ENCODE assay signal across 13 cellular contexts in the genomic region with DNA sequence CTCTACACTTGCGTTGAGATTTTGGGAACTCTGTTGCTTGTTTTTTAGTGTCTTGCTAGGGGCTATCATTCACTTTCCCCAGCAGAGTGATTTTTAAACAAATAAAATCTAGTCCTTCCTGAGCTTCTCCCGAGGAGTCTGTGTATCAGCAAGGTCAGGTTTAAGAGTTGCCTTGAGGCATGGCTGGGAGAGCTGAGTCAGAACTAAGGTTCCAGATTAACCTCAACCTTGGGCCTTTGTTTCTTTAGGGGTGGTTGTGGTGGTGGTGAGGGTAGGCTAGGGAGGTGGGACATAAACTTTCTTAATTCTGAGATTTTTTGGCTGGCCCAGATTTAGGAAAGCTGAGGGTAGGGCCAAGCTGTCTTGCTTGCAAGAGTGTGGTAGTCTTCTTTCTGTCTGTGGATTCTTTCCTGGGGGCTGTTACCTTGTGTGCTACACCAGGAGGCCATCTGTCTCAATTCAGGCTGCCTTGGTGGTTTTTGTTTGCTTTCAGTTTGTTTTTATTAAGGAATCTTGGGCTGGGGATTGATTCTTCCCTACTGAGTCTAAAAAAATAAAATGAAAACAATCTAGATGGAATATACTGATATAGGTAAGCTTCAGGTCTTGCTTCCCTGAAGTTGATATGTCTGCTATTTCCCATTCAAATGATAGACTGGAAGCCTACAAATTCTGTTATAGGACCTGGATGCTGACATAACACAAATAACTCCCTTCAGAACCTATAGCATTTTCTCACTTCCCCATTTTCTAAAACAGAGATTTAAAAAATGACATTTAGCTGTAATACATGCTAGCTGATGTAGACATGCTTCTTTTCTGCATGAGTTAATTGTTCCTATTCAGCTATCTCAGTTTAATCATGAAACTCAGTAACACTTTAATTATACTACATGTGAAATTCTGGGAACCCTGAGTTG. TPM values are rescaled to one million over a fixed set of nuclear protein-coding genes. Genes with fewer than 3 reads are reported as not detected.
A peak's percentile ranks its signal among the peaks of the same experiment; 100 is the strongest.
DNase-seq lines count a peak whose midpoint lies in the region; ATAC-seq and TF ChIP-seq lines count a peak whose summit lies in the region.
"Had no signal": no experiment of that assay in that cellular context is flagged by ENCODE, and none has a peak within 500 bp of the region (broad histone marks: within the 10 kb centered on the region; RNA-seq: fewer than 3 reads in every experiment).

No MANE protein-coding gene starts in this region.

- no peaks in the 10 kb centered on the region for H3K79me2 ChIP-seq in mammary epithelial cell (ENCODE audit: insufficient read depth, low read length)

- no peak overlapping the region for H3K4me2 ChIP-seq in mammary epithelial cell (ENCODE audit: insufficient read depth, low read depth, low read length)

- dilution Hi-C loops in mammary epithelial cell (cut with HindIII; ENCODE audit: low sequenced_read_pairs): loop anchor here (10.0 kb wide), 1 partner anchor 435 kb away; no protein-coding TSS in a partner anchor

- H3K27ac ChIP-seq in mammary epithelial cell (ENCODE audit: insufficient read depth, low read depth, low read length) (no peak overlapping the region), prostate gland (no peak overlapping the region)
- H3K27ac ChIP-seq: spleen, VCaP had no signal

- H3K9ac ChIP-seq in mammary epithelial cell (ENCODE audit: insufficient read depth, low read length): no peak overlapping the region

- no peaks in the 10 kb centered on the region for H4K20me1 ChIP-seq in mammary epithelial cell (ENCODE audit: insufficient read depth, low read length)

- WGBS in mammary epithelial cell (ENCODE audit: low coverage, missing lambda C conversion rate): 67% methylated on average over 1 of the region's 2 CpGs
- 66% methylated on average over 2 of the region's 2 CpGs for WGBS in prostate gland

- in situ Hi-C loops in mammary epithelial cell (cut with MboI; ENCODE audit: low sequenced_read_pairs in 2 of 2): no loop called here

- no peak overlapping the region for H2AFZ ChIP-seq in mammary epithelial cell (ENCODE audit: low read depth, low read length)

- H3K36me3 ChIP-seq in mammary epithelial cell (ENCODE audit: insufficient read depth, low read length) (no peaks in the 10 kb centered on the region), prostate gland (no peaks in the 10 kb centered on the region)
- H3K36me3 ChIP-seq: spleen had no signal

- H3K4me3 ChIP-seq in mammary epithelial cell (replicated peaks in 1 of 3; ENCODE audit: insufficient read depth in 1 of 3, low read depth in 2 of 3, low read length in 3 of 3) (no peak overlapping the region), prostate gland (no peak overlapping the region)
- H3K4me3 ChIP-seq: spleen had no signal

- H3K9me3 ChIP-seq in mammary epithelial cell (replicated peaks; ENCODE audit: insufficient read depth, low read length) (no peaks in the 10 kb centered on the region), prostate gland (no peaks in the 10 kb centered on the region)
- H3K9me3 ChIP-seq: spleen had no signal

- TF ChIP-seq POLR2A in prostate gland (IDR thresholded peaks at IDR 0.05): no peak

- intact Hi-C loops in mammary epithelial cell (cut with micrococcal nuclease): no loop called here
- intact Hi-C loops in prostate gland (cut with DNase I): no loop called here

- no TSS peak for BruUV-seq in mammary epithelial cell (replicated peaks; lab: Mats Ljungman, UMichigan)

- ATAC-seq in GM18508 (IDR thresholded peaks at IDR 0.05; ENCODE audit: insufficient read depth, unreplicated experiment) (peak; percentile 45), GM21526 (IDR thresholded peaks at IDR 0.05; ENCODE audit: low FRiP score, unreplicated experiment) (peak; percentile 73), HG03097 (IDR thresholded peaks at IDR 0.05; ENCODE audit: low FRiP score, unreplicated experiment) (peak; percentile 39)

- no peaks in the 10 kb centered on the region for H3K27me3 ChIP-seq in mammary epithelial cell (ENCODE audit: insufficient read depth, low read length)
- H3K27me3 ChIP-seq in prostate gland (replicated peaks; ENCODE audit: insufficient read depth): peaks cover under 1% of the 10 kb centered on the region

- CTCF ChIA-PET in mammary epithelial cell (lab: Charles Lee; ENCODE audit: low non-redundant PET): no interaction called here

- peak; percentile 25 for DNase-seq in mammary epithelial cell
- no peak for DNase-seq in prostate gland (ENCODE audit: low spot score)
- no peak for DNase-seq in SK-N-DZ (ENCODE audit: low spot score)
- DNase-seq in NCI-H2081 (lab: John Stamatoyannopoulos, UW): no peak
- DNase-seq in Ammon's horn (ENCODE audit: low spot score): no peak
- DNase-seq: activated naive CD4-positive, alpha-beta T cell treated with anti-CD3 and anti-CD28 coated beads, Interleukin-2, amount 10 ng/mL, durations not matched to agents 7 days and 5 days; hypothalamus; spleen had no signal

- no peaks in the 10 kb centered on the region for H3K4me1 ChIP-seq in mammary epithelial cell (ENCODE audit: insufficient read depth, low read length)
- no peaks in the 10 kb centered on the region for H3K4me1 ChIP-seq in prostate gland (replicated peaks)
- H3K4me1 ChIP-seq: spleen had no signal

- TF ChIP-seq CTCF in mammary epithelial cell (conservative IDR thresholded peaks at IDR 0.05 in 1 of 2, IDR thresholded peaks at IDR 0.05 in 1 of 2; ENCODE audit: extremely low read depth in 1 of 2, insufficient read depth in 1 of 2, low read depth in 1 of 2, low read length in 2 of 2): no peak
- TF ChIP-seq CTCF in prostate gland (IDR thresholded peaks at IDR 0.05): no peak

RNA-seq across cellular contexts. Expression of a gene that starts 5.4 kb away (rescaled TPM):
- total RNA-seq in mammary epithelial cell (not detected), prostate gland (1 to 10 TPM in 1 of 2 donors, not detected in 1; 1.6 TPM)
- polyA plus RNA-seq in mammary epithelial cell: not detected
- not detected for polyA minus RNA-seq in mammary epithelial cell
- 0.46 TPM in 1 of 2 replicates, not detected in the other for polyA plus RNA-seq in SK-N-DZ (2014; cell fraction: cytosol; rRNA removed)
- polyA plus RNA-seq in SK-N-DZ (2014; cell fraction: nucleus; rRNA removed): 1.8 TPM in 1 of 2 replicates, not detected in the other
- total RNA-seq: dermis microvascular lymphatic vessel endothelial cell, spleen had no signal
